In the genomic region with DNA sequence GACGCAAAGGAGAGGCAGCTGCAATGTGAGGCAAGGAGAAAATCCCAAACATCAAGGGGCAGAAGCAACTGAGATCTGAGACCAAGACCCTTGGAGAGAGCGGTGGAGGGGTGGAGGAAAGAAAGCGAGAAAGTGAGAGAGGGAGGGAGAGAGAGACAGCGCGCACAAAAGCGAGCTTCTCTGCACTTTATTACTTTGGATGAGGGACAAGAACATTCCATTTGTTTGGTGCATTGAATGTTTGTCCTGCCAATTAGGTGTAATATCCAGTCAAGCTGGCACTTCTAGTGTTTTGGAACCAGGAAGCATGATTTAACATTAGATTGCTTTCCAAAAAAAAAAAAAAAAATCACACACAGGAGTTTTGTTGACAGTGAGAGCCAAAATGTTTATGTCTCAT, we compare ENCODE assay signal across 8 cellular contexts. TPM values are rescaled to one million over a fixed set of nuclear protein-coding genes. Genes with fewer than 3 reads are reported as not detected.
DNase-seq lines count a peak whose midpoint lies in the region; ATAC-seq, FAIRE-seq and TF ChIP-seq lines count a peak whose summit lies in the region.

No MANE protein-coding gene starts in this region.

- no peak for TF ChIP-seq CTCF in AG04450 (IDR thresholded peaks at IDR 0.05; ENCODE audit: low read depth, low read length)
- no peak for TF ChIP-seq CTCF in Loucy (conservative IDR thresholded peaks at IDR 0.05; ENCODE audit: low read length)
- no peak for TF ChIP-seq CTCF in colonic mucosa (IDR thresholded peaks at IDR 0.05)

- H3K9me2 ChIP-seq in Loucy (replicated peaks; ENCODE audit: low read depth, low read length) = no peaks in the 10 kb centered on the region

- H3K36me3 ChIP-seq in Loucy (ENCODE audit: insufficient read depth, low read length) (no peaks in the 10 kb centered on the region), colonic mucosa (no peaks in the 10 kb centered on the region)

- peaks cover 26% of the 10 kb centered on the region for H3K79me2 ChIP-seq in Loucy (ENCODE audit: insufficient read depth, low read length)

- H3K9me3 Mint-ChIP-seq in naive B cell = no peaks in the 10 kb centered on the region

- H3K4me2 ChIP-seq in Loucy (ENCODE audit: low read depth, low read length, poor library complexity, severe bottlenecking) = peak overlapping the region; percentile 77

- H3K27me3 ChIP-seq in AG04450 (ENCODE audit: control insufficient read depth, insufficient read depth, low read length) (no peaks in the 10 kb centered on the region), Loucy (ENCODE audit: insufficient read depth, low read length, poor library complexity, severe bottlenecking) (no peaks in the 10 kb centered on the region), colonic mucosa (no peaks in the 10 kb centered on the region)

- H3K4me1 Mint-ChIP-seq in naive B cell = peaks cover 23 to 45% (median 40%) of the 10 kb centered on the region in 3 donors

- CTCF ChIA-PET in AG04450 (lab: Charles Lee) = no interaction called here

- peak overlapping the region; percentile 86 for H3K4me3 ChIP-seq in AG04450 (ENCODE audit: low read depth, low read length)
- H3K4me3 ChIP-seq in Loucy (ENCODE audit: low read length, poor library complexity, severe bottlenecking) = peak overlapping the region; percentile 78
- H3K4me3 ChIP-seq in colonic mucosa = peak overlapping the region; percentile 83

- FAIRE-seq in HTR-8/SVneo (lab: Jason Lieb, UNC) = no peak

- peak overlapping the region; percentile 94 to 99 (median 98) for H3K4me3 Mint-ChIP-seq in naive B cell

- no peaks in the 10 kb centered on the region for H3K27me3 Mint-ChIP-seq in naive B cell

- peaks cover 13% of the 10 kb centered on the region; the same call in 1 of the 2 replicates for H3F3A ChIP-seq in Loucy (ENCODE audit: low read depth)

- POLR2A ChIA-PET in AG04450 (lab: Yijun Ruan, JAX) = interaction anchor here (1.0 to 2.3 kb wide), 3 partner anchors 15 to 49 kb away, joined by 6 to 13 read pairs (median 10); no protein-coding TSS in a partner anchor

- no peaks in the 10 kb centered on the region for H3K36me3 Mint-ChIP-seq in naive B cell

- peak overlapping the region; percentile 95 to 98 (median 97) for H3K27ac Mint-ChIP-seq in naive B cell

- intact Hi-C loops in colonic mucosa (cut with DNase I) = no loop called here

- H3K4me1 ChIP-seq in Loucy (ENCODE audit: insufficient read depth, low read length, poor library complexity, severe bottlenecking) (peaks cover 45% of the 10 kb centered on the region), colonic mucosa (peaks cover 9% of the 10 kb centered on the region)

- H3K27ac ChIP-seq in AG04450 (ENCODE audit: low read depth, low read length) (no peak overlapping the region), colonic mucosa (peak overlapping the region; percentile 99)

- peak overlapping the region; percentile 73 for H3K9ac ChIP-seq in Loucy (ENCODE audit: low read depth, low read length, poor library complexity, severe bottlenecking)
- peak overlapping the region; percentile 88 to 100 for H3K9ac ChIP-seq in colonic mucosa (ENCODE audit: low read depth in 2 of 2, low read length in 2 of 2)

- DNase-seq in AG04450 (ENCODE audit: low read depth, low spot score) = no peak
- no peak for DNase-seq in colonic mucosa
- no peak for DNase-seq in naive B cell
- no peak for DNase-seq in NCI-H82 (lab: John Stamatoyannopoulos, UW)
- no peak for DNase-seq in stimulated activated CD4-positive, alpha-beta T cell treated with anti-CD3 and anti-CD28 coated beads, Interleukin-4, amount 100 ng/mL, for 1 hour
- no peak for DNase-seq in HTR-8/SVneo (ENCODE audit: insufficient read length, low spot score)

- H3K9me3 ChIP-seq in AG04450 (ENCODE audit: control insufficient read depth, insufficient read depth, low read length) (no peaks in the 10 kb centered on the region; the same call in 1 of the 2 replicates), Loucy (ENCODE audit: insufficient read depth, low read depth, low read length) (no peaks in the 10 kb centered on the region), colonic mucosa (no peaks in the 10 kb centered on the region)

- no peak overlapping the region for H2AFZ ChIP-seq in Loucy (ENCODE audit: low read length)

- ATAC-seq in naive B cell (ENCODE audit: low read depth in 2 of 2) (no peak), HG03354 (IDR thresholded peaks at IDR 0.05; ENCODE audit: poor library complexity, severe bottlenecking, unreplicated experiment) (no peak)

- peaks cover 23% of the 10 kb centered on the region for H4K20me1 ChIP-seq in Loucy (ENCODE audit: insufficient read depth, low read length, poor library complexity, severe bottlenecking)

RNA-seq across cellular contexts. Expression of a gene that starts 1.4 kb away (rescaled TPM):
- polyA plus RNA-seq in AG04450 (2011; rRNA removed) (145 and 191 TPM in 2 replicates), naive B cell (ENCODE audit: low read depth in 6 of 6) (10 to 100 TPM; 18.2 to 52.9 (median 37.3) TPM)
- polyA minus RNA-seq in AG04450 (2011; rRNA and poly(A)+ RNA removed) = 106 and 137 TPM in 2 replicates
- 100 to 1,000 TPM; 315 to 490 TPM for total RNA-seq in colonic mucosa
